ENCODE assay signal across 31 cellular contexts in genomic region chr14:71629765-71630502, GRCh38.
DNase-seq lines count a peak whose midpoint lies in the region; ATAC-seq and TF ChIP-seq lines count a peak whose summit lies in the region.
"Had no signal": no experiment of that assay in that cellular context is flagged by ENCODE, and none has a peak within 500 bp of the region (broad histone marks: within the 10 kb centered on the region; RNA-seq: fewer than 3 reads in every experiment).

No MANE protein-coding gene starts in this region.

- H3K9me3 ChIP-seq in MG63 (no peaks in the 10 kb centered on the region), hepatocyte (ENCODE audit: low read depth) (no peaks in the 10 kb centered on the region)
- H3K9me3 ChIP-seq: BLaER1, ovary, upper lobe of right lung had no signal

- H3K4me2 ChIP-seq in hepatocyte, result no peak overlapping the region
- H3K4me2 ChIP-seq: BLaER1 had no signal

- no peak overlapping the region for H2AFZ ChIP-seq in hepatocyte

- H3K27ac ChIP-seq in hepatocyte, result no peak overlapping the region
- H3K27ac ChIP-seq: BLaER1, left lung, ovary, upper lobe of right lung had no signal

- H3K4me3 ChIP-seq in AG10803 (ENCODE audit: low read length) (no peak overlapping the region), choroid plexus epithelial cell (ENCODE audit: low read depth, low read length) (no peak overlapping the region), MG63 (no peak overlapping the region), hepatocyte (no peak overlapping the region)
- H3K4me3 ChIP-seq: BLaER1, left lung, ovary, upper lobe of right lung had no signal

- WGBS in hepatocyte (ENCODE audit: low lambda C conversion rate, missing lambda C conversion rate), result 79% methylated on average over 7 of the region's 7 CpGs

- no peaks in the 10 kb centered on the region for H3K4me1 ChIP-seq in hepatocyte (ENCODE audit: insufficient read depth)
- H3K4me1 ChIP-seq: BLaER1, left lung, upper lobe of right lung had no signal

- DNase-seq in AG10803 (ENCODE audit: low read depth) (peak; percentile 43), NCI-H82 (lab: John Stamatoyannopoulos, UW) (peak; percentile 31), choroid plexus epithelial cell (ENCODE audit: low read depth) (peak; percentile 51), left kidney (ENCODE audit: low read depth, low spot score) (peak; percentile 18), MG63 (no peak), hepatocyte (ENCODE audit: low spot score) (no peak), anterior cingulate cortex (lab: John Stamatoyannopoulos, UW) (no peak)
- DNase-seq: activated CD4-positive, alpha-beta T cell treated with anti-CD3 and anti-CD28 coated beads for 1 hour; activated CD8-positive, alpha-beta T cell treated with anti-CD3 and anti-CD28 coated beads for 36 hours; activated gamma-delta T cell treated with Interleukin-2 at 50 U/mL for 16 hours; activated naive CD8-positive, alpha-beta T cell treated with anti-CD3 and anti-CD28 coated beads, Interleukin-2, amount 50 U/mL, for 24 hours; activated T-cell treated with anti-CD3 and anti-CD28 coated beads for 4 hours; COR-L47; DMS79 treated with DMSO at 0.1 percent for 48 hours; foreskin melanocyte; immature natural killer cell; KBM-7; left lung; MM.1S; naive B cell; NCI-H1417; NCI-H2081 treated with DMSO at 0.1 percent for 48 hours; NCI-H446; ovary; SHP77 treated with DMSO at 0.1 percent for 48 hours; T-cell; upper lobe of right lung had no signal

- no peaks in the 10 kb centered on the region for H3K27me3 ChIP-seq in MG63
- no peaks in the 10 kb centered on the region for H3K27me3 ChIP-seq in hepatocyte
- H3K27me3 ChIP-seq: BLaER1, left lung, ovary, upper lobe of right lung had no signal

- no peaks in the 10 kb centered on the region for H3K36me3 ChIP-seq in MG63
- H3K36me3 ChIP-seq in hepatocyte (replicated peaks; ENCODE audit: insufficient read depth, low read depth), result no peaks in the 10 kb centered on the region
- H3K36me3 ChIP-seq: left lung, ovary had no signal

- no peaks in the 10 kb centered on the region for H4K20me1 ChIP-seq in hepatocyte (ENCODE audit: insufficient read depth, poor library complexity, severe bottlenecking)
- H4K20me1 ChIP-seq: BLaER1 had no signal

- TF ChIP-seq CTCF in AG10803 (conservative IDR thresholded peaks at IDR 0.05; ENCODE audit: low read length), result no peak
- TF ChIP-seq CTCF in choroid plexus epithelial cell (conservative IDR thresholded peaks at IDR 0.05; ENCODE audit: low read depth, low read length), result no peak
- no peak for TF ChIP-seq CTCF in hepatocyte (IDR thresholded peaks at IDR 0.05; ENCODE audit: poor library complexity)

- ATAC-seq in GM18519 (IDR thresholded peaks at IDR 0.05; ENCODE audit: low FRiP score, unreplicated experiment), result no peak
- ATAC-seq: activated CD8-positive, alpha-beta T cell treated with anti-CD3 and anti-CD28 coated beads for 36 hours; activated naive CD8-positive, alpha-beta T cell treated with anti-CD3 and anti-CD28 coated beads, Interleukin-2, amount 50 U/mL, for 24 hours; HCT116; left lung; Panc1; T-cell; upper lobe of right lung had no signal

- H3K9me2 ChIP-seq in hepatocyte (replicated peaks; ENCODE audit: insufficient read depth), result no peaks in the 10 kb centered on the region

- H3K79me2 ChIP-seq in hepatocyte, result no peaks in the 10 kb centered on the region

Comparison
In these comparisons a context has a peak if more than half of its experiments do, and no peak if none do; other contexts are left out.
1. DNase-seq: peak in AG10803 (single experiment), NCI-H82 (single experiment), choroid plexus epithelial cell (single experiment) and left kidney (single experiment); none in MG63 (single experiment), hepatocyte (single experiment) and anterior cingulate cortex (0 of 58).